21 cellular contexts compared by ENCODE assay signal in genomic region chr2:118859157-118859770, GRCh38. TPM values are rescaled to one million over a fixed set of nuclear protein-coding genes. Genes with fewer than 3 reads are reported as not detected.
DNase-seq lines count a peak whose midpoint lies in the region; ATAC-seq, FAIRE-seq and TF ChIP-seq lines count a peak whose summit lies in the region.
"Had no signal": no experiment of that assay in that cellular context is flagged by ENCODE, and none has a peak within 500 bp of the region (broad histone marks: within the 10 kb centered on the region; RNA-seq: fewer than 3 reads in every experiment).

No MANE protein-coding gene starts in this region.

- 21% methylated on average over 15 of the region's 26 CpGs for WGBS in K562 (ENCODE audit: insufficient coverage, low coverage, missing lambda C conversion rate)

- TF ChIP-seq POLR2A in K562 (conservative IDR thresholded peaks at IDR 0.05) = no peak

- POLR2A ChIA-PET in K562 (lab: Yijun Ruan, JAX) = no interaction called here

- TF ChIP-seq CTCF in GM23338 (conservative IDR thresholded peaks at IDR 0.05; ENCODE audit: low read depth in 2 of 2) = no peak
- TF ChIP-seq CTCF in K562 (IDR thresholded peaks at IDR 0.05 in 2 of 3, conservative IDR thresholded peaks at IDR 0.05 in 1 of 3; ENCODE audit: insufficient read depth in 2 of 3, low read depth in 1 of 3, low read length in 3 of 3) = no peak
- TF ChIP-seq CTCF in osteoblast (IDR thresholded peaks at IDR 0.05; ENCODE audit: extremely low read depth, low read depth, low read length) = no peak
- TF ChIP-seq CTCF in type B pancreatic cell (conservative IDR thresholded peaks at IDR 0.05) = no peak

- H3F3A ChIP-seq in GM23338 (replicated peaks; ENCODE audit: low read depth) = 0 out of 2 replicates have a peak, but pooled peaks cover 4% of the 10 kb centered on the region

- H2AFZ ChIP-seq in GM23338 (peak overlapping the region; percentile 94), K562 (ENCODE audit: low read depth, low read length) (no peak overlapping the region), osteoblast (ENCODE audit: low read length) (no peak overlapping the region)
- H2AFZ ChIP-seq: GM23248 had no signal

- no peaks in the 10 kb centered on the region for H3K36me3 ChIP-seq in GM23338 (ENCODE audit: insufficient read depth)
- H3K36me3 ChIP-seq in K562 (ENCODE audit: control insufficient read depth, insufficient read depth, low read length) = no peaks in the 10 kb centered on the region
- H3K36me3 ChIP-seq in osteoblast (ENCODE audit: insufficient read depth, low read length) = no peaks in the 10 kb centered on the region

- H3K4me2 ChIP-seq in GM23338 (peak overlapping the region; percentile 86), K562 (ENCODE audit: insufficient read depth, low read length) (no peak overlapping the region), osteoblast (ENCODE audit: insufficient read depth, low read length) (no peak overlapping the region)
- H3K4me2 ChIP-seq: A549 had no signal

- H3K9me3 ChIP-seq in K562 (replicated peaks; ENCODE audit: control insufficient read depth, insufficient read depth, low read depth, low read length) = no peaks in the 10 kb centered on the region
- no peaks in the 10 kb centered on the region for H3K9me3 ChIP-seq in iPS-18c (ENCODE audit: control insufficient read depth, insufficient read depth, low read length)
- H3K9me3 ChIP-seq in osteoblast (ENCODE audit: low read depth, low read length) = no peaks in the 10 kb centered on the region
- H3K9me3 ChIP-seq: A549 had no signal

- in situ Hi-C loops in K562 (cut with MboI) = no loop called here

- H3K27me3 ChIP-seq in GM23338 (ENCODE audit: insufficient read depth) = peaks cover 89% of the 10 kb centered on the region
- H3K27me3 ChIP-seq in K562 (ENCODE audit: control insufficient read depth in 2 of 2, insufficient read depth in 2 of 2, low read length in 2 of 2) = peaks cover 0 to 35% of the 10 kb centered on the region in 2 experiments; a peak in 3 of 5 replicates
- H3K27me3 ChIP-seq in osteoblast (ENCODE audit: insufficient read depth, low read length) = peaks cover 55% of the 10 kb centered on the region

- no peak for TF ChIP-seq EP300 in K562 (IDR thresholded peaks at IDR 0.05; ENCODE audit: low read length)

- peak overlapping the region; percentile 58 for H3K4me3 Mint-ChIP-seq in GM23338
- H3K4me3 Mint-ChIP-seq in activated naive CD8-positive, alpha-beta T cell treated with anti-CD3 and anti-CD28 coated beads for 36 hours = no peak overlapping the region
- no peak overlapping the region for H3K4me3 Mint-ChIP-seq in type B pancreatic cell

- TF ChIP-seq RAD21 in K562 (CRISPR knock-in tag; conservative IDR thresholded peaks at IDR 0.05 in 1 of 2, IDR thresholded peaks at IDR 0.05 in 1 of 2) = no peak

- ATAC-seq in GM23338 (peak; percentile 1; the same call in 2 of the 3 replicates), K562 (no peak), GM21515 (IDR thresholded peaks at IDR 0.05; ENCODE audit: unreplicated experiment) (no peak)
- ATAC-seq: A549 had no signal

- H3K79me2 ChIP-seq in GM23338 (replicated peaks; ENCODE audit: insufficient read depth) (no peaks in the 10 kb centered on the region), K562 (ENCODE audit: control insufficient read depth, insufficient read depth, low read length) (no peaks in the 10 kb centered on the region), osteoblast (ENCODE audit: insufficient read depth, low read length) (no peaks in the 10 kb centered on the region)

- CTCF ChIA-PET in K562 (lab: Yijun Ruan, JAX; ENCODE audit: low intra/inter-chr PET ratio) = no interaction called here

- H3K4me1 ChIP-seq in GM23338 (ENCODE audit: insufficient read depth) (peaks cover 58% of the 10 kb centered on the region), K562 (replicated peaks in 1 of 2; ENCODE audit: control insufficient read depth in 2 of 2, insufficient read depth in 2 of 2, low read length in 2 of 2) (peaks cover 0 to 18% of the 10 kb centered on the region in 2 experiments; a peak in 2 of 5 replicates), osteoblast (ENCODE audit: insufficient read depth, low read length) (peaks cover 10% of the 10 kb centered on the region)

- H3K36me3 Mint-ChIP-seq in GM23338 (ENCODE audit: low read depth) = no peaks in the 10 kb centered on the region; the same call in 2 of the 3 replicates
- H3K36me3 Mint-ChIP-seq in activated naive CD8-positive, alpha-beta T cell treated with anti-CD3 and anti-CD28 coated beads for 36 hours = no peaks in the 10 kb centered on the region
- H3K36me3 Mint-ChIP-seq in type B pancreatic cell = no peaks in the 10 kb centered on the region
- H3K36me3 Mint-ChIP-seq: CD4-positive, alpha-beta memory T cell had no signal

- H3K27ac ChIP-seq in GM23338 (ENCODE audit: low read depth) (no peak overlapping the region), K562 (ENCODE audit: extremely low read depth, low read depth, low read length) (no peak overlapping the region), osteoblast (ENCODE audit: low read depth, low read length) (no peak overlapping the region)
- H3K27ac ChIP-seq: A549, GM23248 had no signal

- H3K4me3 ChIP-seq in GM23338 (peak overlapping the region; percentile 60), K562 (no peak overlapping the region), iPS-18c (ENCODE audit: insufficient read depth, low read depth, low read length) (peak overlapping the region; percentile 20; the same call in 1 of the 2 replicates), osteoblast (ENCODE audit: insufficient read depth, low read length) (no peak overlapping the region)
- H3K4me3 ChIP-seq: A549, GM23248 had no signal

- no peaks in the 10 kb centered on the region; the same call in 2 of the 3 replicates for H3K9me3 Mint-ChIP-seq in GM23338
- H3K9me3 Mint-ChIP-seq in activated naive CD8-positive, alpha-beta T cell treated with anti-CD3 and anti-CD28 coated beads for 36 hours = no peaks in the 10 kb centered on the region
- no peaks in the 10 kb centered on the region for H3K9me3 Mint-ChIP-seq in type B pancreatic cell
- H3K9me3 Mint-ChIP-seq: CD4-positive, alpha-beta memory T cell had no signal

- H3K27me3 Mint-ChIP-seq in GM23338 (ENCODE audit: insufficient read depth, low read depth, poor library complexity) (peaks cover 85% of the 10 kb centered on the region), type B pancreatic cell (peaks cover 100% of the 10 kb centered on the region)
- peaks cover 93% of the 10 kb centered on the region for H3K27me3 Mint-ChIP-seq in activated naive CD8-positive, alpha-beta T cell treated with anti-CD3 and anti-CD28 coated beads for 36 hours

- H3K9ac ChIP-seq in K562 (ENCODE audit: insufficient read depth in 1 of 2, low read depth in 2 of 2, low read length in 2 of 2) = no peak overlapping the region; a peak in 1 of 4 replicates
- H3K9ac ChIP-seq: GM23248 had no signal

- H4K20me1 ChIP-seq in GM23338 (replicated peaks; ENCODE audit: insufficient read depth) = no peaks in the 10 kb centered on the region
- H4K20me1 ChIP-seq in K562 (replicated peaks; ENCODE audit: control insufficient read depth, insufficient read depth, low read length) = no peaks in the 10 kb centered on the region
- no peaks in the 10 kb centered on the region for H4K20me1 ChIP-seq in osteoblast (ENCODE audit: insufficient read depth, low read length)

- no peaks in the 10 kb centered on the region for H3K9me2 ChIP-seq in GM23338 (ENCODE audit: insufficient read depth)

- H3K27ac Mint-ChIP-seq in GM23338 (no peak overlapping the region), type B pancreatic cell (no peak overlapping the region)
- H3K27ac Mint-ChIP-seq in activated naive CD8-positive, alpha-beta T cell treated with anti-CD3 and anti-CD28 coated beads for 36 hours = no peak overlapping the region

- H3K4me1 Mint-ChIP-seq in GM23338 = peaks cover 38% of the 10 kb centered on the region
- peaks cover 10% of the 10 kb centered on the region for H3K4me1 Mint-ChIP-seq in activated naive CD8-positive, alpha-beta T cell treated with anti-CD3 and anti-CD28 coated beads for 36 hours
- H3K4me1 Mint-ChIP-seq in type B pancreatic cell (ENCODE audit: unreplicated experiment) = no peaks in the 10 kb centered on the region

- FAIRE-seq in K562 (lab: Jason Lieb, UNC) = no peak
- FAIRE-seq: A549, GM12892 had no signal

- intact Hi-C loops in K562 (cut with micrococcal nuclease) = loop anchor here (5.0 kb wide), 1 partner anchor 227 kb away; no protein-coding TSS in a partner anchor

- BruUV-seq in K562 (replicated peaks; lab: Mats Ljungman, UMichigan) = no TSS peak

- no peaks in the 10 kb centered on the region for H3K9me1 ChIP-seq in K562 (ENCODE audit: control insufficient read depth, insufficient read depth, low read length)

- DNase-seq in GM23338 (ENCODE audit: low spot score) (peak; percentile 60), K562 (ENCODE audit: extremely low read depth in 1 of 4, low spot score in 3 of 4) (no peak), osteoblast (ENCODE audit: insufficient read length, low spot score, missing footprints) (peak; percentile 89), type B pancreatic cell (ENCODE audit: extremely low spot score, unreplicated experiment) (no peak)
- no peak for DNase-seq in activated naive CD8-positive, alpha-beta T cell treated with anti-CD3 and anti-CD28 coated beads for 36 hours
- no peak for DNase-seq in stimulated activated CD4-positive, alpha-beta T cell treated with anti-CD3 and anti-CD28 coated beads, Interleukin-2, amount 100 ng/mL, for 24 hours
- DNase-seq: Calu3; CD4-positive, alpha-beta memory T cell; DMS53; GM23248; Karpas-422; NCI-H1417 treated with DMSO at 0.1 percent for 48 hours; NCI-H1930; NCI-H345; NCI-H524 treated with DMSO at 0.1 percent for 48 hours had no signal

RNA-seq across cellular contexts. Expression of gene EN1, which starts 11.8 kb away (rescaled TPM):
- 0.24 TPM in 1 of 2 replicates, not detected in the other for total RNA-seq in GM23338 (2014; rRNA removed; shearing (Covaris generic))
- polyA plus RNA-seq in GM23338 (2016; fragmentation: Nextera tagmentation; extraction: Ambion mirVana) (0.09 and 0.21 TPM in 2 replicates), K562 (2011; rRNA removed) (0.03 and 0.06 TPM in 2 replicates), K562 (2014; fragmentation: Illumina TruSeq; extraction: Trizol) (0.95 and 0.98 TPM in 2 replicates), K562 (2014; fragmentation: Nextera tagmentation; extraction: Ambion mirVana) (under 1 TPM; 0.06 to 0.10 TPM), K562 (2014; rRNA removed) (0.46 and 1.1 TPM in 2 replicates)
- 1.1 TPM in 1 of 2 replicates, not detected in the other for total RNA-seq in K562 (2011; cell fraction: chromatin; rRNA removed; ENCODE audit: low replicate concordance)
- total RNA-seq in K562 (2011; cell fraction: nucleolus; rRNA removed) = 0.67 TPM in 1 of 2 replicates, not detected in the other
- not detected in 2 replicates for total RNA-seq in K562 (2011; cell fraction: nucleoplasm; rRNA removed)
- total RNA-seq in K562 (2014; rRNA removed) (1.5 and 1.9 TPM in 2 replicates), K562 (2014; rRNA removed; fragmentation: Illumina TruSeq; extraction: Trizol) (0.64 and 0.76 TPM in 2 replicates), K562 (2015; rRNA removed; fragmentation: Illumina TruSeq; extraction: Trizol) (0.51 and 0.75 TPM in 2 replicates), K562 (2021) (2.0 and 2.5 TPM in 2 replicates), osteoblast (0.29 and 0.72 TPM in 2 replicates), type B pancreatic cell (ENCODE audit: low replicate concordance) (0.57 and 2.7 TPM in 2 replicates)
- polyA plus RNA-seq in K562 (2011; cell fraction: cytosol; rRNA removed) = 0.09 TPM in 1 of 2 replicates, not detected in the other
- 0.28 TPM in 1 of 2 replicates, not detected in the other for polyA plus RNA-seq in K562 (2011; cell fraction: nucleus; rRNA removed)
- polyA plus RNA-seq in K562 (2012) = 1.0 and 2.5 TPM in 2 replicates
- polyA minus RNA-seq in K562 (2011; rRNA and poly(A)+ RNA removed) = 0.30 and 0.32 TPM in 2 replicates
- polyA minus RNA-seq in K562 (2011; cell fraction: cytosol; rRNA and poly(A)+ RNA removed) = 0.29 TPM in 1 of 2 replicates, not detected in the other
- polyA minus RNA-seq in K562 (2011; cell fraction: nucleus; rRNA and poly(A)+ RNA removed) = 0.40 and 0.89 TPM in 2 replicates
- total RNA-seq in activated naive CD8-positive, alpha-beta T cell treated with anti-CD3 and anti-CD28 coated beads for 36 hours = not detected
- total RNA-seq: CD4-positive, alpha-beta memory T cell; MCF 10A had no signal
- polyA plus RNA-seq: BJ; CD4-positive, alpha-beta memory T cell had no signal

Comparison
In these comparisons a context has a peak if more than half of its experiments do, and no peak if none do; other contexts are left out.
1. DNase-seq: peak in GM23338 (single experiment) and osteoblast (single experiment); none in K562 (0 of 4), activated naive CD8-positive, alpha-beta T cell treated with anti-CD3 and anti-CD28 coated beads for 36 hours (single experiment), type B pancreatic cell (single experiment) and stimulated activated CD4-positive, alpha-beta T cell treated with anti-CD3 and anti-CD28 coated beads, Interleukin-2, amount 100 ng/mL, for 24 hours (0 of 2).
2. H3K4me3 ChIP-seq: peak in GM23338 (single experiment) and iPS-18c (single experiment); none in K562 (single experiment) and osteoblast (single experiment).